1 cellular context compared by ENCODE assay signal in genomic region chr17:74213897-74214386, GRCh38.
A peak's percentile ranks its signal among the peaks of the same experiment; 100 is the strongest.
TF ChIP-seq lines count a peak whose summit lies in the region.

No MANE protein-coding gene starts in this region.

TF ChIP-seq in K562, 482 proteins besides CTCF, POLR2A, EP300 and RAD21 (continued from another document):
- no peak for TF ChIP-seq ZBTB9 (CRISPR knock-in tag; IDR thresholded peaks at IDR 0.05)
- TF ChIP-seq GABPB1 (CRISPR knock-in tag; IDR thresholded peaks at IDR 0.05), result 0 out of 2 replicates have a peak, but pooled peaks have one; percentile 9
- no peak for TF ChIP-seq GTF2E2 (tag; IDR thresholded peaks at IDR 0.05)
- TF ChIP-seq HEY1 (CRISPR knock-in tag; IDR thresholded peaks at IDR 0.05; ENCODE audit: borderline replicate concordance), result no peak
- TF ChIP-seq KDM1A (IDR thresholded peaks at IDR 0.05), result no peak
- no peak for TF ChIP-seq PYGO2 (tag; IDR thresholded peaks at IDR 0.05)
